1 cellular context compared by ENCODE assay signal in the genomic region with DNA sequence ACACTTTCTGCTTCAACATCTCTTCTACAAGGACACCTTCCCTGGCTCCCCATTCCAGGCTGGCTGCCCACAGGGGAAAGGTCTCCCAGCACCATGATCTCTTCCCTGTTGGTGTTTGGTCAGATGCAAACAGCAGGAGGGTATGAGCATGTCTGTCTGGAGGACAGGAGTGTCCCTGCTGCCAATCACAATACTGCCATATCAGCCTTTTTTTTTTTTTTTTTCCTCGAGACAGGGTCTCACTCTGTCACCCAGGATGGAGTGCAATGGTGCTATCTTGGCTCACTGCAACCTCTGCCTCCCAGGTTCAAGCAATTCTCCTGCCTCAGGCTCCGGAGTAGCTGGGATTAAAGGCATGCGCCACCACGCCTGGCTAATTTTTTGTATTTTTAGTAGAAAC.
A peak's percentile ranks its signal among the peaks of the same experiment; 100 is the strongest.
TF ChIP-seq lines count a peak whose summit lies in the region.

No MANE protein-coding gene starts in this region.

TF ChIP-seq in HEK293, 187 proteins besides CTCF, POLR2A, EP300 and RAD21:
- peak; percentile 21; the same call in 1 of the 2 replicates for TF ChIP-seq ZIC2 (tag by site-specific recombination; IDR thresholded peaks at IDR 0.05)
